Comparison of ENCODE assay signal across 9 cellular contexts in the genomic region with DNA sequence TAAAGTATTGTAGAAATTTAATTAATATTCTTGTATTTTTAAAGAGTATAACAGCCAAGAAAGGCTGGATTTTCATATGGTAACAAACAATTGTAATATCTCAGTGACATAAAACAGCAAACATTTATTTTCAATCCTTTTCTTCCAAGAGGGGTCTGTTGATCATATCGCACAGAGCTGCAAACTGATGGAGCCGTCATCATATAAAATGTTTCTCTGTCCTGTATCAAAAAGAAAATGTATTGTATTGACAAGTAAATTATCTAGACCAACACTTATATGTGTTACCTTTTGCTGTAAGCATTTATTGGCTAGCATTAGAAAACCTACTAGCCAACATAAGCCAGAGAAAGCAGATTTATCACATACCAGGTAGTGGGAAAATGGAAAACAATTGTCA.
"Had no signal": no experiment of that assay in that cellular context is flagged by ENCODE, and none has a peak within 500 bp of the region (broad histone marks: within the 10 kb centered on the region; RNA-seq: fewer than 3 reads in every experiment).

No MANE protein-coding gene starts in this region.

- DNase-seq: GM23248, GOT3, H7, H9, HCEC 1CT, HFFc6 had no signal

- H3K27ac ChIP-seq: GM23248 had no signal

- H3K4me2 ChIP-seq: GM23338 had no signal

- H3K4me3 ChIP-seq: GM23248, GM23338, HAP-1 had no signal

- H3K4me1 ChIP-seq: HAP-1 had no signal

- H2AFZ ChIP-seq: GM23248, GM23338 had no signal

- H3K36me3 ChIP-seq: HAP-1 had no signal

- H3K9me3 ChIP-seq: HAP-1 had no signal

- H3K9ac ChIP-seq: GM23248 had no signal

- ATAC-seq: GM23338, HCT116 had no signal
